In the genomic region with DNA sequence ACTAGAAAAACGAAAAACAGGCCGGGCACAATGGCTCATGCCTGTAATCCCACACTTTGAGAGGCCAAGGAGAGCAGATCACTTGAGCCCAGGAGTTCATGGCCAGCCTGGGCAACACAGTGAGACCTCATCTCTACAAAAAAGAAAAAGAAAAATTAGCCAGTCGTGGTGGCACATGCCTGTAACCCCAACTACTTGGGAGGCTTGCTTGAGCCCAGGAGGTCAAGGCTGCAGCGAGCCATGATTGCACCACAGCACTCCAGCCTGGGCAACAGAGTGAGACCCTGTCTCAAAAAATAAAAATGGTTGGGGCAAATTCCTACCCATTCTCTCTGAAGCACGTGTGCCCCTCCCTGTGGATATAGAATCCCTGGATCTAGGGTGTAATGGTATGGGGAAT, we compare ENCODE assay signal across 1 cellular context.
TF ChIP-seq lines count a peak whose summit lies in the region.

No MANE protein-coding gene starts in this region.

TF ChIP-seq in HepG2, 621 proteins besides CTCF, POLR2A, EP300 and RAD21:
- TF ChIP-seq, protein P1, sequence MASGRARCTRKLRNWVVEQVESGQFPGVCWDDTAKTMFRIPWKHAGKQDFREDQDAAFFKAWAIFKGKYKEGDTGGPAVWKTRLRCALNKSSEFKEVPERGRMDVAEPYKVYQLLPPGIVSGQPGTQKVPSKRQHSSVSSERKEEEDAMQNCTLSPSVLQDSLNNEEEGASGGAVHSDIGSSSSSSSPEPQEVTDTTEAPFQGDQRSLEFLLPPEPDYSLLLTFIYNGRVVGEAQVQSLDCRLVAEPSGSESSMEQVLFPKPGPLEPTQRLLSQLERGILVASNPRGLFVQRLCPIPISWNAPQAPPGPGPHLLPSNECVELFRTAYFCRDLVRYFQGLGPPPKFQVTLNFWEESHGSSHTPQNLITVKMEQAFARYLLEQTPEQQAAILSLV (CRISPR knock-in tag; IDR thresholded peaks at IDR 0.05; ENCODE audit: borderline replicate concordance), result no peak
- TF ChIP-seq FOXP1 (IDR thresholded peaks at IDR 0.05) (no peak), FOXP1 (CRISPR knock-in tag; IDR thresholded peaks at IDR 0.05) (no peak), PCBP1 (IDR thresholded peaks at IDR 0.05; ENCODE audit: borderline replicate concordance, low read depth, low read length) (no peak), CEBPG (CRISPR knock-in tag; IDR thresholded peaks at IDR 0.05) (no peak), U2AF2 (IDR thresholded peaks at IDR 0.05; ENCODE audit: low read depth, low read length) (no peak), SMARCC2 (IDR thresholded peaks at IDR 0.05) (no peak), ZFP1 (CRISPR knock-in tag; IDR thresholded peaks at IDR 0.05) (no peak), ZNF121 (CRISPR knock-in tag; IDR thresholded peaks at IDR 0.05) (peak; percentile 42; the same call in 1 of the 2 replicates), ZNF296 (CRISPR knock-in tag; conservative IDR thresholded peaks at IDR 0.05) (no peak)
